15 cellular contexts compared by ENCODE assay signal in the genomic region with DNA sequence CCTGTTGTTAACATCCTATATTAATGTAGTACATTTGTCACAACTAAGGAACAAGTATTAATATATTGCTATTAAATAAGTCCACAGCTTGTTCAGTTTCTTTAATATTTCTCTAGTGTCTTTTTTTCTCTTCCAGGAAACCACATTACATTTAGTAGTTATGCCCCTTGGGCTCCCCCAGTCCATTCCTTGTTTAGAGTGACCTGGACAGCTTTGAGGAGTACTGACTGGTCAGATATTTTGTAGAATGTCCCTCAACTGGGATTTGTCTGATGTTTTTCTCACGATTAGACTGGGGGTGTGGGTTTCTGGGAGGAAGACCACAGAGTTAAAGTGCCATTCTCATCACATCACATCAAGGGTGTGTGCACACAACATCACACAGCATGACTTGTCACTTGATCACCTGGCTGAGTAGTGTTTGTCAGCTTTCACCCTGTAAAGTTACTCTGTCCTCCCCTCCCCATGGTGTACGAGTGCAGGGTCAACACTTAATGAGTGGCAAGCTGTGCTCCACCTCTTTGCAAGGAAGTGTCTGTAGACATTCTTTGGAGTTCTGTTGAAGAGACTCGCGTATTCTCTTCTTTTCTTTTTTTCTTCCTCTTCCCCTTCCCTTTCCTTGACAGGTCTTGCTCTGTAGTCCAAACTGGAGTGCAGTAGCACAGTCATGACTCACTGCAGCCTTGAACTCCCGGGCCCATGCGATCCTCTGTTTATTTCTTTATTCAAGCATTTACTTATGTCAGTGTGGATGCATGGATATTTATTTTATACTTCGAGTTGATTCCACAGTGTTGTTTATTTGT. TPM values are rescaled to one million over a fixed set of nuclear protein-coding genes. Genes with fewer than 3 reads are reported as not detected.
DNase-seq lines count a peak whose midpoint lies in the region; ATAC-seq and TF ChIP-seq lines count a peak whose summit lies in the region.
"Had no signal": no experiment of that assay in that cellular context is flagged by ENCODE, and none has a peak within 500 bp of the region (broad histone marks: within the 10 kb centered on the region; RNA-seq: fewer than 3 reads in every experiment).

No MANE protein-coding gene starts in this region.

- ATAC-seq in WTC11 (no peak), GM19397 (IDR thresholded peaks at IDR 0.05; ENCODE audit: unreplicated experiment) (no peak), GM21529 (IDR thresholded peaks at IDR 0.05; ENCODE audit: unreplicated experiment) (no peak)
- ATAC-seq: left lobe of liver had no signal

- CTCF ChIA-PET in WTC11 (lab: Charles Lee) = interaction anchor here (3.9 kb wide), 1 partner anchor 49 kb away, joined by 9 read pairs; no protein-coding TSS in a partner anchor

- no peaks in the 10 kb centered on the region for H3K9me3 Mint-ChIP-seq in activated CD4-positive, alpha-beta T cell treated with anti-CD3 and anti-CD28 coated beads, Interleukin-2, amount 10 ng/mL, durations not matched to agents 24 days and 14 days
- H3K9me3 Mint-ChIP-seq in WTC11 (0 out of 2 replicates have a peak, but pooled peaks cover 6% of the 10 kb centered on the region), progenitor cell of endocrine pancreas (ENCODE audit: low read depth) (no peaks in the 10 kb centered on the region)

- H3K36me3 Mint-ChIP-seq in activated CD4-positive, alpha-beta T cell treated with anti-CD3 and anti-CD28 coated beads, Interleukin-2, amount 10 ng/mL, durations not matched to agents 24 days and 14 days (ENCODE audit: low read depth) = peaks cover 6% of the 10 kb centered on the region
- peaks cover 16% of the 10 kb centered on the region for H3K36me3 Mint-ChIP-seq in WTC11
- H3K36me3 Mint-ChIP-seq in progenitor cell of endocrine pancreas (ENCODE audit: insufficient read depth) = no peaks in the 10 kb centered on the region

- in situ Hi-C loops in GM13977 (cut with MboI; ENCODE audit: low pct_unique_long_range_greater_than_20kb, low sequenced_read_pairs, unreplicated experiment) = no loop called here

- H3K27me3 Mint-ChIP-seq in activated CD4-positive, alpha-beta T cell treated with anti-CD3 and anti-CD28 coated beads, Interleukin-2, amount 10 ng/mL, durations not matched to agents 24 days and 14 days = no peaks in the 10 kb centered on the region
- no peaks in the 10 kb centered on the region for H3K27me3 Mint-ChIP-seq in WTC11 (ENCODE audit: low read depth)
- H3K27me3 Mint-ChIP-seq in progenitor cell of endocrine pancreas = no peaks in the 10 kb centered on the region
- H3K27me3 Mint-ChIP-seq: activated naive CD8-positive, alpha-beta T cell treated with anti-CD3 and anti-CD28 coated beads for 36 hours had no signal

- DNase-seq in activated CD4-positive, alpha-beta T cell treated with anti-CD3 and anti-CD28 coated beads, Interleukin-2, amount 10 ng/mL, durations not matched to agents 24 days and 14 days = peak; percentile 44
- DNase-seq in activated CD4-positive, alpha-beta T cell treated with anti-CD3 and anti-CD28 coated beads, Interleukin-2, amount 50 U/mL, for 48 hours = no peak
- DNase-seq in WTC11 (ENCODE audit: low spot score) (no peak), hepatic stellate cell (ENCODE audit: low spot score) (peak; percentile 9), progenitor cell of endocrine pancreas (ENCODE audit: low spot score, unreplicated experiment) (no peak), GM13977 (ENCODE audit: low spot score) (no peak)
- DNase-seq: activated naive CD8-positive, alpha-beta T cell treated with anti-CD3 and anti-CD28 coated beads for 36 hours; dorsolateral prefrontal cortex; NCI-H1105 treated with DMSO at 0.1 percent for 48 hours; nucleus accumbens; stimulated activated CD4-positive, alpha-beta T cell treated with anti-CD3 and anti-CD28 coated beads, Interleukin-15, amount 100 ng/mL, for 24 hours; stimulated activated CD8-positive, alpha-beta memory T cell treated with anti-CD3 and anti-CD28 coated beads, Interleukin-4, amount 100 ng/mL, for 48 hours had no signal

- no peak overlapping the region for H3K4me3 Mint-ChIP-seq in activated CD4-positive, alpha-beta T cell treated with anti-CD3 and anti-CD28 coated beads, Interleukin-2, amount 10 ng/mL, durations not matched to agents 24 days and 14 days
- H3K4me3 Mint-ChIP-seq in WTC11 = no peak overlapping the region
- H3K4me3 Mint-ChIP-seq in progenitor cell of endocrine pancreas (ENCODE audit: low read depth) = no peak overlapping the region
- H3K4me3 Mint-ChIP-seq: activated naive CD8-positive, alpha-beta T cell treated with anti-CD3 and anti-CD28 coated beads for 36 hours had no signal

- POLR2A ChIA-PET in WTC11 (lab: Charles Lee) = no interaction called here

- intact Hi-C loops in activated CD4-positive, alpha-beta T cell treated with anti-CD3 and anti-CD28 coated beads, Interleukin-2, amount 10 ng/mL, durations not matched to agents 24 days and 14 days (cut with micrococcal nuclease) = no loop called here

- peaks cover 16% of the 10 kb centered on the region for H3K4me1 Mint-ChIP-seq in activated CD4-positive, alpha-beta T cell treated with anti-CD3 and anti-CD28 coated beads, Interleukin-2, amount 10 ng/mL, durations not matched to agents 24 days and 14 days
- peaks cover 25% of the 10 kb centered on the region for H3K4me1 Mint-ChIP-seq in WTC11
- H3K4me1 Mint-ChIP-seq in progenitor cell of endocrine pancreas (ENCODE audit: low read depth) = peaks cover 27% of the 10 kb centered on the region

- TF ChIP-seq CTCF in WTC11 (IDR thresholded peaks at IDR 0.05) (no peak), progenitor cell of endocrine pancreas (IDR thresholded peaks at IDR 0.05; ENCODE audit: unreplicated experiment) (no peak), GM13977 (IDR thresholded peaks at IDR 0.05; ENCODE audit: extremely low read depth, insufficient read depth, missing control alignments) (no peak)

- no peak overlapping the region for H3K27ac Mint-ChIP-seq in activated CD4-positive, alpha-beta T cell treated with anti-CD3 and anti-CD28 coated beads, Interleukin-2, amount 10 ng/mL, durations not matched to agents 24 days and 14 days
- H3K27ac Mint-ChIP-seq in WTC11 (peak overlapping the region; percentile 18), progenitor cell of endocrine pancreas (peak overlapping the region; percentile 25)
- H3K27ac Mint-ChIP-seq: activated naive CD8-positive, alpha-beta T cell treated with anti-CD3 and anti-CD28 coated beads for 36 hours had no signal

TF ChIP-seq in WTC11, 78 proteins besides CTCF, POLR2A, EP300 and RAD21:
- TF ChIP-seq, protein P1, sequence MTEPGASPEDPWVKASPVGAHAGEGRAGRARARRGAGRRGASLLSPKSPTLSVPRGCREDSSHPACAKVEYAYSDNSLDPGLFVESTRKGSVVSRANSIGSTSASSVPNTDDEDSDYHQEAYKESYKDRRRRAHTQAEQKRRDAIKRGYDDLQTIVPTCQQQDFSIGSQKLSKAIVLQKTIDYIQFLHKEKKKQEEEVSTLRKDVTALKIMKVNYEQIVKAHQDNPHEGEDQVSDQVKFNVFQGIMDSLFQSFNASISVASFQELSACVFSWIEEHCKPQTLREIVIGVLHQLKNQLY (CRISPR knock-in tag; IDR thresholded peaks at IDR 0.05) = no peak
- TF ChIP-seq ZNF219 (CRISPR knock-in tag; IDR thresholded peaks at IDR 0.05; ENCODE audit: borderline replicate concordance) = no peak
- no peak for TF ChIP-seq HMGA2 (CRISPR knock-in tag; IDR thresholded peaks at IDR 0.05)

RNA-seq across cellular contexts. Expression of a gene that starts 10.2 kb away (rescaled TPM):
- total RNA-seq in activated CD4-positive, alpha-beta T cell treated with anti-CD3 and anti-CD28 coated beads, Interleukin-2, amount 10 ng/mL, durations not matched to agents 24 days and 14 days = 12.0 and 15.1 TPM in 2 replicates
- total RNA-seq in WTC11 (2021) (23.0 to 25.5 TPM (median 24.3 TPM) in 3 replicates), progenitor cell of endocrine pancreas (31.0 and 32.3 TPM in 2 replicates)

Comparison
In these comparisons a context has a peak if more than half of its experiments do, and no peak if none do; other contexts are left out.
1. DNase-seq: peak in activated CD4-positive, alpha-beta T cell treated with anti-CD3 and anti-CD28 coated beads, Interleukin-2, amount 10 ng/mL, durations not matched to agents 24 days and 14 days (single experiment) and hepatic stellate cell (single experiment); none in activated CD4-positive, alpha-beta T cell treated with anti-CD3 and anti-CD28 coated beads, Interleukin-2, amount 50 U/mL, for 48 hours (0 of 2), WTC11 (single experiment), progenitor cell of endocrine pancreas (single experiment) and GM13977 (single experiment).